8 cellular contexts compared by ENCODE assay signal in genomic region chr16:17469011-17469741, GRCh38. TPM values are rescaled to one million over a fixed set of nuclear protein-coding genes. Genes with fewer than 3 reads are reported as not detected.
A peak's percentile ranks its signal among the peaks of the same experiment; 100 is the strongest.
DNase-seq lines count a peak whose midpoint lies in the region; ATAC-seq and TF ChIP-seq lines count a peak whose summit lies in the region.

No MANE protein-coding gene starts in this region.

- no peak overlapping the region for H3K9ac ChIP-seq in iPS-15b (ENCODE audit: low read depth, low read length)

- H3K9me3 ChIP-seq in iPS-15b (ENCODE audit: control insufficient read depth, insufficient read depth, low read length) = no peaks in the 10 kb centered on the region
- no peaks in the 10 kb centered on the region for H3K9me3 ChIP-seq in stomach

- H3K27me3 Mint-ChIP-seq in activated B cell treated with CpG ODN at 0.5 μM for 24 hours = no peaks in the 10 kb centered on the region

- peaks cover 51% of the 10 kb centered on the region for H3K4me1 Mint-ChIP-seq in activated B cell treated with CpG ODN at 0.5 μM for 24 hours

- H3K36me3 ChIP-seq in iPS-15b (ENCODE audit: control insufficient read depth, insufficient read depth, low read length) = no peaks in the 10 kb centered on the region
- no peaks in the 10 kb centered on the region for H3K36me3 ChIP-seq in stomach

- DNase-seq in NCI-H2227 (lab: John Stamatoyannopoulos, UW; ENCODE audit: unreplicated experiment) = peak; percentile 17
- DNase-seq in NCI-H2227 treated with DMSO at 0.1 percent for 48 hours (lab: John Stamatoyannopoulos, UW) = no peak
- DNase-seq in activated B cell treated with CpG ODN at 0.5 μM for 24 hours = no peak
- no peak for DNase-seq in stomach
- DNase-seq in NCI-H1048 (lab: John Stamatoyannopoulos, UW) = no peak
- DNase-seq in activated CD4-positive, alpha-beta T cell treated with anti-CD3 and anti-CD28 coated beads for 4 hours = no peak

- TF ChIP-seq EP300 in stomach (IDR thresholded peaks at IDR 0.05) = no peak

- 35 to 46% (median 40%) methylated on average over 16 to 18 of the region's 18 CpGs for WGBS in stomach, 5 donors

- POLR2A ChIA-PET in activated B cell treated with CpG ODN at 0.5 μM for 24 hours (lab: Charles Lee) = interaction anchor here (0.8 to 3.2 kb wide), 5 partner anchors 9 to 208 kb away, joined by 3 to 23 read pairs (median 3); no protein-coding TSS in a partner anchor

- peak overlapping the region in 4 of 5 donors; percentile 22 to 91 (median 70) for H3K27ac ChIP-seq in stomach

- CTCF ChIA-PET in activated B cell treated with CpG ODN at 0.5 μM for 24 hours (lab: Charles Lee) = interaction anchor here (0.6 to 3.2 kb wide), 10 partner anchors 89 to 275 kb away, joined by 3 to 24 read pairs (median 4); no protein-coding TSS in a partner anchor

- H3K9me3 Mint-ChIP-seq in activated B cell treated with CpG ODN at 0.5 μM for 24 hours = no peaks in the 10 kb centered on the region

- H3K4me1 ChIP-seq in iPS-15b (ENCODE audit: control insufficient read depth, insufficient read depth, low read length) (peaks cover 11% of the 10 kb centered on the region), stomach (peaks cover 19 to 59% (median 38%) of the 10 kb centered on the region in 4 donors)

- H3K27ac Mint-ChIP-seq in activated B cell treated with CpG ODN at 0.5 μM for 24 hours = peak overlapping the region; percentile 68

- peak overlapping the region; percentile 83 for H3K4me3 Mint-ChIP-seq in activated B cell treated with CpG ODN at 0.5 μM for 24 hours

- peak overlapping the region; percentile 64 for H3K4me3 ChIP-seq in iPS-15b (ENCODE audit: low read depth, low read length)
- H3K4me3 ChIP-seq in stomach = peak overlapping the region; percentile 66 to 97 (median 76)

- peak; percentile 4 for ATAC-seq in activated B cell treated with CpG ODN at 0.5 μM for 24 hours (ENCODE audit: low read depth)
- no peak for ATAC-seq in esophagus mucosa

- TF ChIP-seq POLR2A in stomach (IDR thresholded peaks at IDR 0.05) = no peak

- intact Hi-C loops in activated B cell treated with CpG ODN at 0.5 μM for 24 hours (cut with micrococcal nuclease) (loop anchor here (2.0 kb wide), 2 partner anchors 90 to 608 kb away; no protein-coding TSS in a partner anchor), stomach (cut with DNase I; ENCODE audit: low total_unique reads) (loop anchor here (10.0 kb wide), 1 partner anchor 54 kb away; no protein-coding TSS in a partner anchor)

- peaks cover 13% of the 10 kb centered on the region for H3K36me3 Mint-ChIP-seq in activated B cell treated with CpG ODN at 0.5 μM for 24 hours (ENCODE audit: low read depth)

- TF ChIP-seq CTCF in activated B cell treated with CpG ODN at 0.5 μM for 24 hours (IDR thresholded peaks at IDR 0.05) (no peak), stomach (IDR thresholded peaks at IDR 0.05) (no peak)

- H3K27me3 ChIP-seq in iPS-15b (ENCODE audit: control insufficient read depth, insufficient read depth, low read length) (peaks cover 27% of the 10 kb centered on the region), stomach (peaks cover 0 to 28% (median 0%) of the 10 kb centered on the region in 3 donors)

RNA-seq across cellular contexts. Expression of gene XYLT1, which starts 1.6 kb away (rescaled TPM):
- total RNA-seq in activated B cell treated with CpG ODN at 0.5 μM for 24 hours (14.9 and 17.0 TPM in 2 replicates), stomach (10 to 100 TPM in 3 of 5 donors, 1 to 10 TPM in 2; 9.4 to 59.5 (median 10.7) TPM), esophagus mucosa (11.0 TPM)
- 1 to 10 TPM in 2 of 3 donors, under 1 TPM in 1; 0.87 to 1.1 (median 1.0) TPM for polyA plus RNA-seq in stomach
